In the genomic region with DNA sequence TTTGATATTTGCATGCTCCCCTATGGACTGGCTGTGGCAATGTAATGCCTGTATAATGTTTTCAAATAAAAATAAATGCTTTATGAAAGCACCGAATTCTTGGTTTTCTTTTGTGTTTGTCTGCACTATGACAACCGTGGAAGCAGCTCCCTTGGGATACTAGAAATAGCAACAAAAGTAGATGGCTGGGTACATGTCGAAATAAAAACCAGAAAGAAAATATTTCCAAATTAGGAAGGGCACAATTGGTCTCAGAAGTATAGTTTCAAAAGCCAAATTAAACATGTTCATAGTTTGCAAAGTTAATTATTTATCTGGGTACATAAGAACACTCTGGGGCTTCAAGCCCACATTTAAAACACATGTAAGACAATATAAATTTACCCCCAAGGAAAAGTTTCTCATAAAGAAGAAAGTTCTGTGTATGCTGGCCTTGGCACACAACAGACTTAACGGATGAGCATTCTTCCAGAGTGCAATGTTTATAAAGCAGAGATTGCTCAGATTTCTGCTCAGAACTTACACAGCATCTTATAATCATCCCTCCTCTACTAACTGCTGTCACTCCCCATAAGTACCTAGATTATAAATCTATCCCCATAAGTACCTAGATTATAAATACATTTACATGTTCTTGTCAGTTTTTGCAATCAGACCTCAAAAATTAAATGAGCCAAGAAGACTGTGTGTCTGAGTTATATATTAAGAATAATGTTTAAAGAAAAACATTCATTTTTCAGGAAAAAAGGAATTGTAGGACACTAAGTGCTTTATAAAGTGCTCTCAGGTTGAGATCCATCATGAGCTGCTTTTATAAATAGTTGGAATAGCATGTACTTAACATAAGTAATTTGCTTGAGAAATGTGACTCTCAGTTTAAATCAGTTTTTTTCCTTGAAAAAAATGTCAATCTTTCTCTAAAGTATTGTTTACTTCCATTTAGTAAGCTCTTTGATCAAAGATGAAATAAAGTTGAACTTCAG, we compare ENCODE assay signal across 12 cellular contexts.
DNase-seq lines count a peak whose midpoint lies in the region; ATAC-seq and TF ChIP-seq lines count a peak whose summit lies in the region.
"Had no signal": no experiment of that assay in that cellular context is flagged by ENCODE, and none has a peak within 500 bp of the region (broad histone marks: within the 10 kb centered on the region; RNA-seq: fewer than 3 reads in every experiment).

No MANE protein-coding gene starts in this region.

- TF ChIP-seq CTCF in gastrocnemius medialis (IDR thresholded peaks at IDR 0.05 in 4 of 5, conservative IDR thresholded peaks at IDR 0.05 in 1 of 5): no peak

- no peaks in the 10 kb centered on the region for H4K20me1 ChIP-seq in BLaER1

- no peak overlapping the region for H3K4me3 Mint-ChIP-seq in activated naive CD4-positive, alpha-beta T cell treated with anti-CD3 and anti-CD28 coated beads for 36 hours

- in situ Hi-C loops in gastrocnemius medialis (cut with MboI; ENCODE audit: low sequenced_read_pairs in 4 of 4): no loop called here

- CTCF ChIA-PET in activated naive CD4-positive, alpha-beta T cell treated with anti-CD3 and anti-CD28 coated beads for 36 hours (lab: Charles Lee): interaction anchor here (1.2 kb wide), 1 partner anchor 8 kb away, joined by 5 read pairs; no protein-coding TSS in a partner anchor

- ATAC-seq in left cardiac atrium: peak; percentile 39 to 70
- peak; percentile 45 to 64 for ATAC-seq in gastrocnemius medialis
- ATAC-seq in HG02610 (IDR thresholded peaks at IDR 0.05; ENCODE audit: unreplicated experiment): no peak
- no peak for ATAC-seq in HG02884 (IDR thresholded peaks at IDR 0.05; ENCODE audit: unreplicated experiment)

- peak; percentile 69 for DNase-seq in LHCN-M2 (ENCODE audit: low read depth)
- DNase-seq in left cardiac atrium: no peak
- no peak for DNase-seq in gastrocnemius medialis
- DNase-seq in activated T-cell treated with anti-CD3 and anti-CD28 coated beads, Interleukin-2, amount 50 U/mL, for 1 hour: no peak
- no peak for DNase-seq in activated naive CD4-positive, alpha-beta T cell treated with anti-CD3 and anti-CD28 coated beads for 36 hours
- DNase-seq: effector memory CD4-positive, alpha-beta T cell; GOT3; KG1; T1000 had no signal

- H3K4me1 ChIP-seq in BLaER1: peaks cover 33% of the 10 kb centered on the region
- peaks cover 31% of the 10 kb centered on the region in 2 donors for H3K4me1 ChIP-seq in gastrocnemius medialis

- no peak for TF ChIP-seq POLR2A in gastrocnemius medialis (IDR thresholded peaks at IDR 0.05)

- H3K36me3 ChIP-seq in BLaER1 (no peaks in the 10 kb centered on the region), gastrocnemius medialis (no peaks in the 10 kb centered on the region)

- no peak overlapping the region for H3K4me3 ChIP-seq in BLaER1
- H3K4me3 ChIP-seq in gastrocnemius medialis: peak overlapping the region in 1 of 4 donors; percentile 31

- no peak overlapping the region for H3K9ac ChIP-seq in BLaER1

- no peaks in the 10 kb centered on the region for H3K27me3 ChIP-seq in BLaER1
- no peaks in the 10 kb centered on the region for H3K27me3 ChIP-seq in gastrocnemius medialis

- no peaks in the 10 kb centered on the region for H3K36me3 Mint-ChIP-seq in activated naive CD4-positive, alpha-beta T cell treated with anti-CD3 and anti-CD28 coated beads for 36 hours (ENCODE audit: low read depth)

- no peak overlapping the region for H3K27ac Mint-ChIP-seq in activated naive CD4-positive, alpha-beta T cell treated with anti-CD3 and anti-CD28 coated beads for 36 hours

- H3K4me2 ChIP-seq in BLaER1: peak overlapping the region; percentile 67

- H3K27me3 Mint-ChIP-seq in activated naive CD4-positive, alpha-beta T cell treated with anti-CD3 and anti-CD28 coated beads for 36 hours (ENCODE audit: low read depth): no peaks in the 10 kb centered on the region

- no peaks in the 10 kb centered on the region for H3K9me3 Mint-ChIP-seq in activated naive CD4-positive, alpha-beta T cell treated with anti-CD3 and anti-CD28 coated beads for 36 hours

- H3K4me1 Mint-ChIP-seq in activated naive CD4-positive, alpha-beta T cell treated with anti-CD3 and anti-CD28 coated beads for 36 hours (ENCODE audit: low read depth): no peaks in the 10 kb centered on the region

- intact Hi-C loops in left cardiac atrium (cut with DNase I) (no loop called here), gastrocnemius medialis (cut with DNase I; ENCODE audit: low total_unique reads) (no loop called here)
- intact Hi-C loops in activated naive CD4-positive, alpha-beta T cell treated with anti-CD3 and anti-CD28 coated beads for 36 hours (cut with micrococcal nuclease): no loop called here

- H3K27ac ChIP-seq in BLaER1 (no peak overlapping the region), gastrocnemius medialis (peak overlapping the region; percentile 32 to 71 (median 60))

- no peaks in the 10 kb centered on the region for H3K9me3 ChIP-seq in BLaER1
- H3K9me3 ChIP-seq in gastrocnemius medialis: no peaks in the 10 kb centered on the region

Comparison
In these comparisons a context has a peak if more than half of its experiments do, and no peak if none do; other contexts are left out.
1. ATAC-seq: peak in left cardiac atrium (2 of 2) and gastrocnemius medialis (2 of 2); none in HG02610 (single experiment) and HG02884 (single experiment).